ENCODE assay signal across 9 cellular contexts in genomic region chr19:43765109-43765876, GRCh38. TPM values are rescaled to one million over a fixed set of nuclear protein-coding genes. Genes with fewer than 3 reads are reported as not detected.
DNase-seq lines count a peak whose midpoint lies in the region; ATAC-seq, FAIRE-seq and TF ChIP-seq lines count a peak whose summit lies in the region.
"Had no signal": no experiment of that assay in that cellular context is flagged by ENCODE, and none has a peak within 500 bp of the region (broad histone marks: within the 10 kb centered on the region; RNA-seq: fewer than 3 reads in every experiment).

No MANE protein-coding gene starts in this region.

- H4K20me1 ChIP-seq in HepG2 (ENCODE audit: insufficient read depth, low read length), result no peaks in the 10 kb centered on the region

- H3K27ac ChIP-seq in adipose tissue (ENCODE audit: low read depth, low read length), result peak overlapping the region; percentile 45
- no peak overlapping the region for H3K27ac ChIP-seq in HepG2 (ENCODE audit: extremely low read length, insufficient read depth, low read length)

- intact Hi-C loops in HepG2 (cut with micrococcal nuclease; ENCODE audit: unreplicated experiment), result loop anchor here (10.0 kb wide), 1 partner anchor 100 kb away; no protein-coding TSS in a partner anchor

- no peak overlapping the region for H3K9ac ChIP-seq in HepG2 (ENCODE audit: insufficient read depth, low read depth, low read length)

- no TSS peak for BruUV-seq in HepG2 (replicated peaks; lab: Mats Ljungman, UMichigan)

- no peaks in the 10 kb centered on the region for H3K27me3 ChIP-seq in HepG2 (ENCODE audit: control insufficient read depth in 1 of 2, insufficient read depth in 2 of 2, low read length in 2 of 2)

- no peaks in the 10 kb centered on the region for H3K36me3 ChIP-seq in HepG2 (replicated peaks in 1 of 2; ENCODE audit: control insufficient read depth in 1 of 2, insufficient read depth in 2 of 2, low read length in 2 of 2)

- H3K79me2 ChIP-seq in HepG2 (ENCODE audit: insufficient read depth, low read length), result no peaks in the 10 kb centered on the region

- 27 to 70% (median 34%) methylated on average over 16 of the region's 16 CpGs for WGBS in adipose tissue, 3 donors
- WGBS in HepG2 (ENCODE audit: low lambda C conversion rate), result 30% methylated on average over 11 of the region's 16 CpGs

- in situ Hi-C loops in HepG2 (cut with HindIII; ENCODE audit: extremely low pct_ligation_motif_present, low pct_unique_long_range_greater_than_20kb), result no loop called here

- no peak for TF ChIP-seq RAD21 in HepG2 (CRISPR knock-in tag; IDR thresholded peaks at IDR 0.05)

- ATAC-seq in GM19035 (IDR thresholded peaks at IDR 0.05; ENCODE audit: unreplicated experiment) (peak; percentile 66), HG03139 (IDR thresholded peaks at IDR 0.05; ENCODE audit: unreplicated experiment) (peak; percentile 56), HepG2 (peak; percentile 50; the same call in 1 of the 3 replicates)

- no peak for TF ChIP-seq CTCF in HepG2 (CRISPR knock-in tag; IDR thresholded peaks at IDR 0.05)

- no peak for TF ChIP-seq EP300 in HepG2 (IDR thresholded peaks at IDR 0.05; ENCODE audit: low read depth in 2 of 2, low read length in 2 of 2)
- TF ChIP-seq EP300 in HepG2 (CRISPR knock-in tag; IDR thresholded peaks at IDR 0.05; ENCODE audit: borderline replicate concordance), result no peak

- TF ChIP-seq POLR2A in HepG2 (IDR thresholded peaks at IDR 0.05; ENCODE audit: insufficient read depth in 1 of 2, low read depth in 2 of 2, low read length in 2 of 2), result no peak

- no peak overlapping the region for H2AFZ ChIP-seq in HepG2 (ENCODE audit: low read length)

- POLR2A ChIA-PET in HepG2 (lab: Yijun Ruan, JAX), result interaction anchor here (0.6 to 2.4 kb wide), 2 partner anchors 10 to 12 kb away, joined by 4 to 20 read pairs; partner anchors contain the start of gene SMG9

- no peaks in the 10 kb centered on the region for H3K9me3 ChIP-seq in HepG2 (ENCODE audit: low read length)

- DNase-seq in A172 (ENCODE audit: low spot score) (peak; percentile 99), T follicular helper cell (ENCODE audit: low read depth) (peak; percentile 44), HepG2 (ENCODE audit: low spot score) (peak; percentile 30), NCI-H2171 (lab: John Stamatoyannopoulos, UW) (no peak)
- DNase-seq in stimulated activated CD8-positive, alpha-beta memory T cell treated with anti-CD3 and anti-CD28 coated beads, Interleukin-4, amount 100 ng/mL, for 24 hours (ENCODE audit: low read depth), result peak; percentile 60

- H3K4me1 ChIP-seq in HepG2 (ENCODE audit: insufficient read depth, low read length), result peaks cover 16% of the 10 kb centered on the region; the same call in 1 of the 2 replicates

- CTCF ChIA-PET in HepG2 (lab: Yijun Ruan, JAX; ENCODE audit: low intra/inter-chr PET ratio, low total read pairs), result interaction anchor here (1.7 kb wide), 1 partner anchor 9 kb away, joined by 4 read pairs; no protein-coding TSS in a partner anchor

- FAIRE-seq in HepG2 (lab: Jason Lieb, UNC), result no peak

- no peak overlapping the region for H3K4me3 ChIP-seq in HepG2 (replicated peaks in 1 of 3; ENCODE audit: insufficient read depth in 1 of 3, low read depth in 2 of 3, low read length in 3 of 3)

- H3K4me2 ChIP-seq in HepG2 (ENCODE audit: low read depth, low read length), result peak overlapping the region; percentile 14; the same call in 1 of the 2 replicates

RNA-seq across cellular contexts. Expression of gene SMG9, which starts 10.5 kb away (rescaled TPM):
- 15.9 and 23.1 TPM in 2 replicates for total RNA-seq in A172 (2014; rRNA removed; shearing (Covaris generic))
- polyA plus RNA-seq in adipose tissue, result 10 to 100 TPM in 2 of 3 donors, 1 to 10 TPM in 1; 6.9 to 16.0 (median 10.5) TPM
- total RNA-seq in HepG2 (2016; rRNA removed; fragmentation: Illumina TruSeq; extraction: Trizol), result 9.6 and 18.7 TPM in 2 replicates
- total RNA-seq in HepG2 (2016; cell fraction: cytosol; rRNA removed; fragmentation: Illumina TruSeq; extraction: Trizol; ENCODE audit: low read depth), result 4.7 and 6.3 TPM in 2 replicates
- 10.9 and 18.3 TPM in 2 replicates for total RNA-seq in HepG2 (2016; cell fraction: insoluble cytoplasmic fraction; rRNA removed; fragmentation: Illumina TruSeq; extraction: Trizol)
- total RNA-seq in HepG2 (2016; cell fraction: membrane; rRNA removed; fragmentation: Illumina TruSeq; extraction: Trizol), result 5.4 and 5.5 TPM in 2 replicates
- total RNA-seq in HepG2 (2016; cell fraction: nucleus; rRNA removed; fragmentation: Illumina TruSeq; extraction: Trizol), result 20.5 and 25.3 TPM in 2 replicates
- 16.1 and 16.7 TPM in 2 replicates for polyA plus RNA-seq in HepG2 (2011; rRNA removed)
- 4.3 and 6.9 TPM in 2 replicates for polyA plus RNA-seq in HepG2 (2011; cell fraction: cytosol; rRNA removed)
- 36.9 and 41.9 TPM in 2 replicates for polyA plus RNA-seq in HepG2 (2011; cell fraction: nucleus; rRNA removed)
- 12.3 and 15.7 TPM in 2 replicates for polyA plus RNA-seq in HepG2 (2012)
- 2.4 and 2.9 TPM in 2 replicates for polyA plus RNA-seq in HepG2 (2016; cell fraction: cytosol; fragmentation: Illumina TruSeq; extraction: Trizol; ENCODE audit: low read depth)
- polyA plus RNA-seq in HepG2 (2016; cell fraction: insoluble cytoplasmic fraction; fragmentation: Illumina TruSeq; extraction: Trizol; ENCODE audit: low read depth), result 16.1 and 23.3 TPM in 2 replicates
- 3.6 and 4.5 TPM in 2 replicates for polyA plus RNA-seq in HepG2 (2016; cell fraction: membrane; fragmentation: Illumina TruSeq; extraction: Trizol; ENCODE audit: low read depth)
- polyA plus RNA-seq in HepG2 (2016; cell fraction: nucleus; fragmentation: Illumina TruSeq; extraction: Trizol; ENCODE audit: insufficient read depth, low read depth), result 70.5 and 75.9 TPM in 2 replicates
- 12.4 and 18.2 TPM in 2 replicates for polyA minus RNA-seq in HepG2 (2011; rRNA and poly(A)+ RNA removed; ENCODE audit: low replicate concordance)
- 2.9 and 3.6 TPM in 2 replicates for polyA minus RNA-seq in HepG2 (2011; cell fraction: cytosol; rRNA and poly(A)+ RNA removed)
- 16.5 and 18.7 TPM in 2 replicates for polyA minus RNA-seq in HepG2 (2011; cell fraction: nucleus; rRNA and poly(A)+ RNA removed)

RNA-seq across cellular contexts. Expression of gene KCNN4, which starts 15.5 kb away (rescaled TPM):
- total RNA-seq in A172 (2014; rRNA removed; shearing (Covaris generic)), result 57.6 and 68.6 TPM in 2 replicates
- polyA plus RNA-seq in adipose tissue (1 to 10 TPM in 2 of 3 donors, under 1 TPM in 1; 0.55 to 3.4 (median 2.4) TPM), HepG2 (2011; rRNA removed) (0.25 and 0.60 TPM in 2 replicates)
- total RNA-seq in HepG2 (2016; rRNA removed; fragmentation: Illumina TruSeq; extraction: Trizol), result 0.13 TPM in 1 of 2 replicates, not detected in the other
- not detected in 2 replicates for total RNA-seq in HepG2 (2016; cell fraction: cytosol; rRNA removed; fragmentation: Illumina TruSeq; extraction: Trizol; ENCODE audit: low read depth)
- total RNA-seq in HepG2 (2016; cell fraction: insoluble cytoplasmic fraction; rRNA removed; fragmentation: Illumina TruSeq; extraction: Trizol), result 0.15 TPM in 1 of 2 replicates, not detected in the other
- total RNA-seq in HepG2 (2016; cell fraction: membrane; rRNA removed; fragmentation: Illumina TruSeq; extraction: Trizol), result not detected in 2 replicates
- total RNA-seq in HepG2 (2016; cell fraction: nucleus; rRNA removed; fragmentation: Illumina TruSeq; extraction: Trizol), result 0.50 TPM in 1 of 2 replicates, not detected in the other
- polyA plus RNA-seq in HepG2 (2011; cell fraction: cytosol; rRNA removed), result 0.18 and 0.19 TPM in 2 replicates
- 0.92 and 1.2 TPM in 2 replicates for polyA plus RNA-seq in HepG2 (2011; cell fraction: nucleus; rRNA removed)
- polyA plus RNA-seq in HepG2 (2012), result 0.19 TPM in 1 of 2 replicates, not detected in the other
- 0.06 TPM in 1 of 2 replicates, not detected in the other for polyA plus RNA-seq in HepG2 (2016; cell fraction: cytosol; fragmentation: Illumina TruSeq; extraction: Trizol; ENCODE audit: low read depth)
- polyA plus RNA-seq in HepG2 (2016; cell fraction: insoluble cytoplasmic fraction; fragmentation: Illumina TruSeq; extraction: Trizol; ENCODE audit: low read depth), result not detected in 2 replicates
- polyA plus RNA-seq in HepG2 (2016; cell fraction: membrane; fragmentation: Illumina TruSeq; extraction: Trizol; ENCODE audit: low read depth), result not detected in 2 replicates
- polyA plus RNA-seq in HepG2 (2016; cell fraction: nucleus; fragmentation: Illumina TruSeq; extraction: Trizol; ENCODE audit: insufficient read depth, low read depth), result 0.37 and 0.55 TPM in 2 replicates
- polyA minus RNA-seq in HepG2 (2011; rRNA and poly(A)+ RNA removed; ENCODE audit: low replicate concordance), result 0.16 and 81.5 TPM in 2 replicates
- 0.89 and 0.97 TPM in 2 replicates for polyA minus RNA-seq in HepG2 (2011; cell fraction: cytosol; rRNA and poly(A)+ RNA removed)
- polyA minus RNA-seq in HepG2 (2011; cell fraction: nucleus; rRNA and poly(A)+ RNA removed), result 0.64 TPM in 1 of 2 replicates, not detected in the other
- total RNA-seq: lung microvascular endothelial cell had no signal

RNA-seq across cellular contexts. Expression of gene LYPD5, which starts 37.0 kb away (rescaled TPM):
- total RNA-seq in A172 (2014; rRNA removed; shearing (Covaris generic)), result 0.31 TPM in 1 of 2 replicates, not detected in the other
- polyA plus RNA-seq in adipose tissue (1 to 10 TPM in 1 of 3 donors, under 1 TPM in 2; 0.09 to 1.9 (median 0.22) TPM), HepG2 (2011; rRNA removed) (not detected in 2 replicates)
- total RNA-seq in HepG2 (2016; rRNA removed; fragmentation: Illumina TruSeq; extraction: Trizol), result not detected in 2 replicates
- total RNA-seq in HepG2 (2016; cell fraction: cytosol; rRNA removed; fragmentation: Illumina TruSeq; extraction: Trizol; ENCODE audit: low read depth), result not detected in 2 replicates
- total RNA-seq in HepG2 (2016; cell fraction: insoluble cytoplasmic fraction; rRNA removed; fragmentation: Illumina TruSeq; extraction: Trizol), result not detected in 2 replicates
- not detected in 2 replicates for total RNA-seq in HepG2 (2016; cell fraction: membrane; rRNA removed; fragmentation: Illumina TruSeq; extraction: Trizol)
- not detected in 2 replicates for total RNA-seq in HepG2 (2016; cell fraction: nucleus; rRNA removed; fragmentation: Illumina TruSeq; extraction: Trizol)
- not detected in 2 replicates for polyA plus RNA-seq in HepG2 (2011; cell fraction: cytosol; rRNA removed)
- not detected in 2 replicates for polyA plus RNA-seq in HepG2 (2011; cell fraction: nucleus; rRNA removed)
- polyA plus RNA-seq in HepG2 (2012), result not detected in 2 replicates
- polyA plus RNA-seq in HepG2 (2016; cell fraction: cytosol; fragmentation: Illumina TruSeq; extraction: Trizol; ENCODE audit: low read depth), result not detected in 2 replicates
- polyA plus RNA-seq in HepG2 (2016; cell fraction: insoluble cytoplasmic fraction; fragmentation: Illumina TruSeq; extraction: Trizol; ENCODE audit: low read depth), result not detected in 2 replicates
- not detected in 2 replicates for polyA plus RNA-seq in HepG2 (2016; cell fraction: membrane; fragmentation: Illumina TruSeq; extraction: Trizol; ENCODE audit: low read depth)
- not detected in 2 replicates for polyA plus RNA-seq in HepG2 (2016; cell fraction: nucleus; fragmentation: Illumina TruSeq; extraction: Trizol; ENCODE audit: insufficient read depth, low read depth)
- 0.08 and 1.3 TPM in 2 replicates for polyA minus RNA-seq in HepG2 (2011; rRNA and poly(A)+ RNA removed; ENCODE audit: low replicate concordance)
- polyA minus RNA-seq in HepG2 (2011; cell fraction: cytosol; rRNA and poly(A)+ RNA removed), result not detected in 2 replicates
- polyA minus RNA-seq in HepG2 (2011; cell fraction: nucleus; rRNA and poly(A)+ RNA removed), result not detected in 2 replicates

RNA-seq across cellular contexts. Expression of gene IRGC, which starts 49.4 kb away (rescaled TPM):
- total RNA-seq in A172 (2014; rRNA removed; shearing (Covaris generic)), result not detected in 2 replicates
- not detected for polyA plus RNA-seq in adipose tissue
- total RNA-seq in HepG2 (2016; rRNA removed; fragmentation: Illumina TruSeq; extraction: Trizol), result not detected in 2 replicates
- not detected in 2 replicates for total RNA-seq in HepG2 (2016; cell fraction: cytosol; rRNA removed; fragmentation: Illumina TruSeq; extraction: Trizol; ENCODE audit: low read depth)
- total RNA-seq in HepG2 (2016; cell fraction: insoluble cytoplasmic fraction; rRNA removed; fragmentation: Illumina TruSeq; extraction: Trizol), result not detected in 2 replicates
- total RNA-seq in HepG2 (2016; cell fraction: membrane; rRNA removed; fragmentation: Illumina TruSeq; extraction: Trizol), result not detected in 2 replicates
- not detected in 2 replicates for total RNA-seq in HepG2 (2016; cell fraction: nucleus; rRNA removed; fragmentation: Illumina TruSeq; extraction: Trizol)
- polyA plus RNA-seq in HepG2 (2011; rRNA removed), result not detected in 2 replicates
- polyA plus RNA-seq in HepG2 (2011; cell fraction: cytosol; rRNA removed), result not detected in 2 replicates
- not detected in 2 replicates for polyA plus RNA-seq in HepG2 (2011; cell fraction: nucleus; rRNA removed)
- not detected in 2 replicates for polyA plus RNA-seq in HepG2 (2012)
- not detected in 2 replicates for polyA plus RNA-seq in HepG2 (2016; cell fraction: cytosol; fragmentation: Illumina TruSeq; extraction: Trizol; ENCODE audit: low read depth)
- polyA plus RNA-seq in HepG2 (2016; cell fraction: insoluble cytoplasmic fraction; fragmentation: Illumina TruSeq; extraction: Trizol; ENCODE audit: low read depth), result not detected in 2 replicates
- polyA plus RNA-seq in HepG2 (2016; cell fraction: membrane; fragmentation: Illumina TruSeq; extraction: Trizol; ENCODE audit: low read depth), result not detected in 2 replicates
- not detected in 2 replicates for polyA plus RNA-seq in HepG2 (2016; cell fraction: nucleus; fragmentation: Illumina TruSeq; extraction: Trizol; ENCODE audit: insufficient read depth, low read depth)
- not detected in 2 replicates for polyA minus RNA-seq in HepG2 (2011; rRNA and poly(A)+ RNA removed; ENCODE audit: low replicate concordance)
- polyA minus RNA-seq in HepG2 (2011; cell fraction: cytosol; rRNA and poly(A)+ RNA removed), result not detected in 2 replicates
- not detected in 2 replicates for polyA minus RNA-seq in HepG2 (2011; cell fraction: nucleus; rRNA and poly(A)+ RNA removed)
- total RNA-seq: lung microvascular endothelial cell had no signal

Comparison
In these comparisons a context has a peak if more than half of its experiments do, and no peak if none do; other contexts are left out.
1. RNA of gene KCNN4, which starts 15.5 kb away (total RNA-seq): 57.6 to 68.6 TPM in A172; 0.13 to 0.50 TPM in HepG2; every median in the first group is over 10 times any median in the second.
2. Peak in every context shown above with its lines, with median percentiles within 50 percentile points of each other: ATAC-seq.